In genomic region chr2:223865124-223865523, GRCh38 we compare ENCODE assay signal across 17 cellular contexts. TPM values are rescaled to one million over a fixed set of nuclear protein-coding genes. Genes with fewer than 3 reads are reported as not detected.
A peak's percentile ranks its signal among the peaks of the same experiment; 100 is the strongest.
DNase-seq lines count a peak whose midpoint lies in the region; ATAC-seq and TF ChIP-seq lines count a peak whose summit lies in the region.
"Had no signal": no experiment of that assay in that cellular context is flagged by ENCODE, and none has a peak within 500 bp of the region (broad histone marks: within the 10 kb centered on the region; RNA-seq: fewer than 3 reads in every experiment).

No MANE protein-coding gene starts in this region.

- H3K4me3 Mint-ChIP-seq in activated CD8-positive, alpha-beta memory T cell treated with anti-CD3 and anti-CD28 coated beads, Interleukin-2, amount 10 ng/mL, durations not matched to agents 7 days and 5 days: peak overlapping the region; percentile 38
- H3K4me3 Mint-ChIP-seq in Caco-2 (ENCODE audit: unreplicated experiment): no peak overlapping the region
- H3K4me3 Mint-ChIP-seq in T-helper 1 cell treated with Interleukin-12 subunit alpha and Interleukin-12 subunit beta and Interleukin-4 antibody, amounts not matched to agents 30 μg/mL and 1 μg/mL, for 36 hours: peak overlapping the region; percentile 43
- H3K4me3 Mint-ChIP-seq in memory B cell: peak overlapping the region; percentile 47

- H3K9me3 ChIP-seq in Caco-2: no peaks in the 10 kb centered on the region
- H3K9me3 ChIP-seq: psoas muscle, vagina had no signal

- H3K36me3 ChIP-seq in Caco-2 (ENCODE audit: control insufficient read depth, insufficient read depth, low read length): no peaks in the 10 kb centered on the region
- H3K36me3 ChIP-seq: vagina had no signal

- no peaks in the 10 kb centered on the region for H3K27me3 Mint-ChIP-seq in activated CD8-positive, alpha-beta memory T cell treated with anti-CD3 and anti-CD28 coated beads, Interleukin-2, amount 10 ng/mL, durations not matched to agents 7 days and 5 days
- no peaks in the 10 kb centered on the region for H3K27me3 Mint-ChIP-seq in Caco-2 (ENCODE audit: insufficient read depth, unreplicated experiment)
- H3K27me3 Mint-ChIP-seq in T-helper 1 cell treated with Interleukin-12 subunit alpha and Interleukin-12 subunit beta and Interleukin-4 antibody, amounts not matched to agents 30 μg/mL and 1 μg/mL, for 36 hours (ENCODE audit: low read depth): no peaks in the 10 kb centered on the region
- no peaks in the 10 kb centered on the region for H3K27me3 Mint-ChIP-seq in memory B cell

- H3K4me1 ChIP-seq in Caco-2: peaks cover 38% of the 10 kb centered on the region
- H3K4me1 ChIP-seq: psoas muscle, vagina had no signal

- H3K36me3 Mint-ChIP-seq in activated CD8-positive, alpha-beta memory T cell treated with anti-CD3 and anti-CD28 coated beads, Interleukin-2, amount 10 ng/mL, durations not matched to agents 7 days and 5 days: peaks cover 19% of the 10 kb centered on the region
- H3K36me3 Mint-ChIP-seq in Caco-2 (ENCODE audit: insufficient read depth, unreplicated experiment) (peaks cover 42% of the 10 kb centered on the region), memory B cell (peaks cover 3% of the 10 kb centered on the region)
- peaks cover 15% of the 10 kb centered on the region for H3K36me3 Mint-ChIP-seq in T-helper 1 cell treated with Interleukin-12 subunit alpha and Interleukin-12 subunit beta and Interleukin-4 antibody, amounts not matched to agents 30 μg/mL and 1 μg/mL, for 36 hours (ENCODE audit: low read depth)

- BruUV-seq in Caco-2 (replicated peaks; lab: Mats Ljungman, UMichigan): no TSS peak

- POLR2A ChIA-PET in Caco-2 (lab: Charles Lee): no interaction called here

- CTCF ChIA-PET in activated CD8-positive, alpha-beta memory T cell treated with anti-CD3 and anti-CD28 coated beads, Interleukin-2, amount 10 ng/mL, durations not matched to agents 7 days and 5 days (lab: Charles Lee): interaction anchor here (0.6 to 3.4 kb wide), 8 partner anchors 9 to 105 kb away, joined by 3 to 12 read pairs (median 3); no protein-coding TSS in a partner anchor
- CTCF ChIA-PET in Caco-2 (lab: Charles Lee): no interaction called here

- no peaks in the 10 kb centered on the region for H3K9me3 Mint-ChIP-seq in activated CD8-positive, alpha-beta memory T cell treated with anti-CD3 and anti-CD28 coated beads, Interleukin-2, amount 10 ng/mL, durations not matched to agents 7 days and 5 days (ENCODE audit: low read depth)
- H3K9me3 Mint-ChIP-seq in Caco-2 (ENCODE audit: unreplicated experiment): no peaks in the 10 kb centered on the region
- no peaks in the 10 kb centered on the region for H3K9me3 Mint-ChIP-seq in T-helper 1 cell treated with Interleukin-12 subunit alpha and Interleukin-12 subunit beta and Interleukin-4 antibody, amounts not matched to agents 30 μg/mL and 1 μg/mL, for 36 hours
- H3K9me3 Mint-ChIP-seq in memory B cell: no peaks in the 10 kb centered on the region

- peaks cover 41% of the 10 kb centered on the region for H3K4me1 Mint-ChIP-seq in activated CD8-positive, alpha-beta memory T cell treated with anti-CD3 and anti-CD28 coated beads, Interleukin-2, amount 10 ng/mL, durations not matched to agents 7 days and 5 days
- H3K4me1 Mint-ChIP-seq in Caco-2 (ENCODE audit: low read depth, unreplicated experiment) (peaks cover 53% of the 10 kb centered on the region), memory B cell (peaks cover 28% of the 10 kb centered on the region)
- peaks cover 19% of the 10 kb centered on the region for H3K4me1 Mint-ChIP-seq in T-helper 1 cell treated with Interleukin-12 subunit alpha and Interleukin-12 subunit beta and Interleukin-4 antibody, amounts not matched to agents 30 μg/mL and 1 μg/mL, for 36 hours (ENCODE audit: low read depth)

- peak; percentile 69 for ATAC-seq in activated CD8-positive, alpha-beta memory T cell treated with anti-CD3 and anti-CD28 coated beads, Interleukin-2, amount 10 ng/mL, durations not matched to agents 7 days and 5 days
- peak; percentile 81 for ATAC-seq in memory B cell (ENCODE audit: low read depth)
- no peak for ATAC-seq in GM19324 (IDR thresholded peaks at IDR 0.05; ENCODE audit: low FRiP score, unreplicated experiment)
- ATAC-seq in HG03460 (IDR thresholded peaks at IDR 0.05; ENCODE audit: unreplicated experiment): no peak
- ATAC-seq: HepG2, left ventricle myocardium superior, psoas muscle had no signal

- DNase-seq in activated CD8-positive, alpha-beta memory T cell treated with anti-CD3 and anti-CD28 coated beads, Interleukin-2, amount 10 ng/mL, durations not matched to agents 7 days and 5 days: peak; percentile 60
- no peak for DNase-seq in activated CD8-positive, alpha-beta memory T cell treated with anti-CD3 and anti-CD28 coated beads, Interleukin-2, amount 50 U/mL, for 4 hours
- DNase-seq in Caco-2 (no peak), memory B cell (ENCODE audit: low spot score in 2 of 2) (no peak), NOMO-1 (lab: John Stamatoyannopoulos, UW; ENCODE audit: unreplicated experiment in 2 of 2) (no peak)
- DNase-seq: DMS 273 treated with DMSO at 0.1 percent for 48 hours; left ventricle myocardium superior; NCI-H1048; NCI-H2227 treated with DMSO at 0.1 percent for 48 hours; psoas muscle; SIG-M5; stimulated activated CD4-positive, alpha-beta T cell treated with anti-CD3 and anti-CD28 coated beads, Interleukin-12 subunit alpha, Interleukin-12 subunit beta, amount 100 ng/mL, for 4 hours had no signal

- no peak for TF ChIP-seq CTCF in Caco-2 (IDR thresholded peaks at IDR 0.05; ENCODE audit: insufficient read depth in 1 of 2, low read depth in 1 of 2, low read length in 1 of 2, severe bottlenecking in 1 of 2, unreplicated experiment in 1 of 2)

- H3K27ac Mint-ChIP-seq in activated CD8-positive, alpha-beta memory T cell treated with anti-CD3 and anti-CD28 coated beads, Interleukin-2, amount 10 ng/mL, durations not matched to agents 7 days and 5 days: peak overlapping the region; percentile 90
- H3K27ac Mint-ChIP-seq in Caco-2 (ENCODE audit: unreplicated experiment) (peak overlapping the region; percentile 9), memory B cell (peak overlapping the region; percentile 85)
- H3K27ac Mint-ChIP-seq in T-helper 1 cell treated with Interleukin-12 subunit alpha and Interleukin-12 subunit beta and Interleukin-4 antibody, amounts not matched to agents 30 μg/mL and 1 μg/mL, for 36 hours: peak overlapping the region; percentile 77

- intact Hi-C loops in Caco-2 (cut with micrococcal nuclease; ENCODE audit: unreplicated experiment): no loop called here

- no peaks in the 10 kb centered on the region for H3K27me3 ChIP-seq in Caco-2 (replicated peaks; ENCODE audit: control insufficient read depth, insufficient read depth, low read length)
- H3K27me3 ChIP-seq: vagina had no signal

- no peak overlapping the region for H3K4me3 ChIP-seq in Caco-2 (ENCODE audit: low read depth, low read length)
- H3K4me3 ChIP-seq: psoas muscle, vagina had no signal

RNA-seq across cellular contexts. Expression of gene AP1S3, which starts 27.7 kb away (rescaled TPM):
- 10 to 100 TPM; 12.9 to 13.5 TPM for total RNA-seq in activated CD8-positive, alpha-beta memory T cell treated with anti-CD3 and anti-CD28 coated beads, Interleukin-2, amount 10 ng/mL, durations not matched to agents 7 days and 5 days
- total RNA-seq in Caco-2 (2022): 180 TPM in 2 replicates

Comparison
In these comparisons a context has a peak if more than half of its experiments do, and no peak if none do; other contexts are left out.
1. ATAC-seq: peak in activated CD8-positive, alpha-beta memory T cell treated with anti-CD3 and anti-CD28 coated beads, Interleukin-2, amount 10 ng/mL, durations not matched to agents 7 days and 5 days (single experiment) and memory B cell (single experiment); none in GM19324 (single experiment) and HG03460 (single experiment).
2. H3K27ac Mint-ChIP-seq: peak in every context shown above with its lines; median percentile 90 in activated CD8-positive, alpha-beta memory T cell treated with anti-CD3 and anti-CD28 coated beads, Interleukin-2, amount 10 ng/mL, durations not matched to agents 7 days and 5 days; 85 in memory B cell; 77 in T-helper 1 cell treated with Interleukin-12 subunit alpha and Interleukin-12 subunit beta and Interleukin-4 antibody, amounts not matched to agents 30 μg/mL and 1 μg/mL, for 36 hours; 9 in Caco-2.
3. RNA of gene AP1S3, which starts 27.7 kb away (total RNA-seq): 180 TPM in Caco-2; 12.9 to 13.5 TPM in activated CD8-positive, alpha-beta memory T cell treated with anti-CD3 and anti-CD28 coated beads, Interleukin-2, amount 10 ng/mL, durations not matched to agents 7 days and 5 days; every median in the first group is over 10 times any median in the second.